Comparison of ENCODE assay signal across 9 cellular contexts in the genomic region with DNA sequence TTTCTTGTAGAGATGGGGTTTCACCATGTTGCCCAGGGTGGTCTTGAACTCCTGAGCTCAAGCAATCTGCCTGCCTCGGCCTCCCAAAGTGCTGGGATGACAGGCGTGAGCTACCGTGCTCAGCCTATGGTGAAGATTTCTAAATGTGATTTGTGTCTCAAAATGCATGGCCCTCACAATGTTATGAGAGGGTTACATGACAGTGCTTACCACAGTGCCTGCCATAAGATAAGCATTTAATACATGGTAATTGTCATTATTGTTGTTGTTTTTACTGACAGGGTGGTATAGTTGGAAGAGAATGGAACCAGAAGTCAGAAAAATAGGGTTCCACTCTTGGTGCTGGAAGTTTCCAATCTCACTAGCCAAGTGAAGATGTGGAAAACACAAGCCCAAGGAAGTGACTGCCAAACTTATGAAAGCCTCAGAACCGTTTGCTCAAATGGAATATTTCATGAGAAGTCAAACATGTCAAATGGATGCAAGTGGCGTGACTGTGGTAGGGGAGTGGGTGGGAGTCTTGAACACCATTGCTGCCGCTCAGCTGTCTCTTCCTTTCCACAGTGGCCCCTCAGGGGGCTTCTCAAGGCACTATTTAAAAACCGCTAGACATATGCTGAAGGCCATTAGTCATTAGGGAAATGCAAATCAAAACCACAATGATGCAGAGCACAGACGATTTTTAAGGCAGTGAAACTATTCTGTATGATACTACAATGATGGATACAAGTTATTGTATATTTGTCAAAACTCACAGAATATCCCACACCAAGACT. TPM values are rescaled to one million over a fixed set of nuclear protein-coding genes. Genes with fewer than 3 reads are reported as not detected.
DNase-seq lines count a peak whose midpoint lies in the region; ATAC-seq and TF ChIP-seq lines count a peak whose summit lies in the region.
"Had no signal": no experiment of that assay in that cellular context is flagged by ENCODE, and none has a peak within 500 bp of the region (broad histone marks: within the 10 kb centered on the region; RNA-seq: fewer than 3 reads in every experiment).

No MANE protein-coding gene starts in this region.

- WGBS in mammary epithelial cell (ENCODE audit: low coverage, missing lambda C conversion rate): 84% methylated on average over 8 of the region's 8 CpGs

- in situ Hi-C loops in mammary epithelial cell (cut with MboI; ENCODE audit: low sequenced_read_pairs in 2 of 2): no loop called here

- H3K9ac ChIP-seq in mammary epithelial cell (ENCODE audit: insufficient read depth, low read length): no peak overlapping the region

- peak; percentile 93 for ATAC-seq in HG02759 (IDR thresholded peaks at IDR 0.05; ENCODE audit: unreplicated experiment)
- ATAC-seq in stimulated activated naive B cell treated with anti-CD40 and anti-IgM and Interleukin-4, amounts not matched to agents 10 μg/mL and 1 μg/mL and 100 μg/mL, for 72 hours (replicated peaks): peak; percentile 98 to 99
- ATAC-seq in Right ventricle myocardium inferior: no peak

- no peak for TF ChIP-seq CTCF in mammary epithelial cell (conservative IDR thresholded peaks at IDR 0.05 in 1 of 2, IDR thresholded peaks at IDR 0.05 in 1 of 2; ENCODE audit: extremely low read depth in 1 of 2, insufficient read depth in 1 of 2, low read depth in 1 of 2, low read length in 2 of 2)

- H3K27ac Mint-ChIP-seq in stimulated activated naive B cell treated with anti-CD40 and anti-IgM and Interleukin-4, amounts not matched to agents 10 μg/mL and 1 μg/mL and 100 μg/mL, for 72 hours: peak overlapping the region; percentile 90

- no peak overlapping the region for H3K4me2 ChIP-seq in mammary epithelial cell (ENCODE audit: insufficient read depth, low read depth, low read length)

- no peaks in the 10 kb centered on the region for H3K27me3 ChIP-seq in mammary epithelial cell (ENCODE audit: insufficient read depth, low read length)
- H3K27me3 ChIP-seq: SJSA1 had no signal

- H3K9me3 Mint-ChIP-seq in stimulated activated naive B cell treated with anti-CD40 and anti-IgM and Interleukin-4, amounts not matched to agents 10 μg/mL and 1 μg/mL and 100 μg/mL, for 72 hours: peaks cover 13 to 15% of the 10 kb centered on the region in 2 donors

- no peak overlapping the region for H3K27ac ChIP-seq in mammary epithelial cell (ENCODE audit: insufficient read depth, low read depth, low read length)
- H3K27ac ChIP-seq: SJSA1 had no signal

- peaks cover 18 to 32% of the 10 kb centered on the region in 2 donors for H3K27me3 Mint-ChIP-seq in stimulated activated naive B cell treated with anti-CD40 and anti-IgM and Interleukin-4, amounts not matched to agents 10 μg/mL and 1 μg/mL and 100 μg/mL, for 72 hours

- no peaks in the 10 kb centered on the region for H3K79me2 ChIP-seq in mammary epithelial cell (ENCODE audit: insufficient read depth, low read length)

- H3K9me3 ChIP-seq in mammary epithelial cell (replicated peaks; ENCODE audit: insufficient read depth, low read length): no peaks in the 10 kb centered on the region
- H3K9me3 ChIP-seq: SJSA1 had no signal

- intact Hi-C loops in Right ventricle myocardium inferior (cut with DNase I) (no loop called here), mammary epithelial cell (cut with micrococcal nuclease) (no loop called here)

- no TSS peak for BruUV-seq in mammary epithelial cell (replicated peaks; lab: Mats Ljungman, UMichigan)

- dilution Hi-C loops in mammary epithelial cell (cut with HindIII; ENCODE audit: low sequenced_read_pairs): no loop called here

- CTCF ChIA-PET in mammary epithelial cell (lab: Charles Lee; ENCODE audit: low non-redundant PET): no interaction called here

- DNase-seq in activated T-cell treated with anti-CD3 and anti-CD28 coated beads for 48 hours (ENCODE audit: low read depth) (peak; percentile 10), NAMALWA (ENCODE audit: low spot score) (peak; percentile 68), Right ventricle myocardium inferior (ENCODE audit: missing footprints) (no peak), mammary epithelial cell (no peak), iPS-NIHi11 (ENCODE audit: low spot score) (no peak)
- DNase-seq in activated T-cell treated with anti-CD3 and anti-CD28 coated beads, Interleukin-2, amount 50 U/mL, for 1 hour: no peak
- DNase-seq in stimulated activated naive B cell treated with anti-CD40 and anti-IgM and Interleukin-4, amounts not matched to agents 10 μg/mL and 1 μg/mL and 100 μg/mL, for 72 hours: peak; percentile 87

- H2AFZ ChIP-seq in mammary epithelial cell (ENCODE audit: low read depth, low read length): no peak overlapping the region

- H3K4me3 Mint-ChIP-seq in stimulated activated naive B cell treated with anti-CD40 and anti-IgM and Interleukin-4, amounts not matched to agents 10 μg/mL and 1 μg/mL and 100 μg/mL, for 72 hours: peak overlapping the region; percentile 32 to 46

- no peak overlapping the region for H3K4me3 ChIP-seq in mammary epithelial cell (replicated peaks in 1 of 3; ENCODE audit: insufficient read depth in 1 of 3, low read depth in 2 of 3, low read length in 3 of 3)
- H3K4me3 ChIP-seq: SJSA1 had no signal

- no peaks in the 10 kb centered on the region for H4K20me1 ChIP-seq in mammary epithelial cell (ENCODE audit: insufficient read depth, low read length)

- H3K4me1 ChIP-seq in mammary epithelial cell (ENCODE audit: insufficient read depth, low read length): no peaks in the 10 kb centered on the region
- H3K4me1 ChIP-seq: SJSA1 had no signal

- H3K36me3 Mint-ChIP-seq in stimulated activated naive B cell treated with anti-CD40 and anti-IgM and Interleukin-4, amounts not matched to agents 10 μg/mL and 1 μg/mL and 100 μg/mL, for 72 hours: peaks cover 4 to 13% of the 10 kb centered on the region in 2 donors

- H3K36me3 ChIP-seq in mammary epithelial cell (ENCODE audit: insufficient read depth, low read length): no peaks in the 10 kb centered on the region
- H3K36me3 ChIP-seq: SJSA1 had no signal

- H3K4me1 Mint-ChIP-seq in stimulated activated naive B cell treated with anti-CD40 and anti-IgM and Interleukin-4, amounts not matched to agents 10 μg/mL and 1 μg/mL and 100 μg/mL, for 72 hours: peaks cover 25 to 43% of the 10 kb centered on the region in 2 donors

RNA-seq across cellular contexts. Expression of gene LMO2, which starts 29.1 kb away (rescaled TPM):
- total RNA-seq in Right ventricle myocardium inferior (7.2 TPM), mammary epithelial cell (1 to 10 TPM in 1 of 2 donors, under 1 TPM in 1; 0.50 to 1.8 TPM)
- 0.67 TPM for polyA plus RNA-seq in mammary epithelial cell
- polyA minus RNA-seq in mammary epithelial cell: not detected
- total RNA-seq: SJSA1 had no signal

Comparison
In these comparisons a context has a peak if more than half of its experiments do, and no peak if none do; other contexts are left out.
1. DNase-seq: peak in activated T-cell treated with anti-CD3 and anti-CD28 coated beads for 48 hours (single experiment), NAMALWA (single experiment) and stimulated activated naive B cell treated with anti-CD40 and anti-IgM and Interleukin-4, amounts not matched to agents 10 μg/mL and 1 μg/mL and 100 μg/mL, for 72 hours (single experiment); none in activated T-cell treated with anti-CD3 and anti-CD28 coated beads, Interleukin-2, amount 50 U/mL, for 1 hour (single experiment), Right ventricle myocardium inferior (single experiment), mammary epithelial cell (single experiment) and iPS-NIHi11 (single experiment).